In genomic region chr11:130155106-130155505, GRCh38 we compare ENCODE assay signal across 18 cellular contexts. TPM values are rescaled to one million over a fixed set of nuclear protein-coding genes. Genes with fewer than 3 reads are reported as not detected.
A peak's percentile ranks its signal among the peaks of the same experiment; 100 is the strongest.
DNase-seq lines count a peak whose midpoint lies in the region; ATAC-seq and TF ChIP-seq lines count a peak whose summit lies in the region.
"Had no signal": no experiment of that assay in that cellular context is flagged by ENCODE, and none has a peak within 500 bp of the region (broad histone marks: within the 10 kb centered on the region; RNA-seq: fewer than 3 reads in every experiment).

No MANE protein-coding gene starts in this region.

- peaks cover 14 to 18% (median 16%) of the 10 kb centered on the region in 3 donors for H3K27me3 Mint-ChIP-seq in CD14-positive monocyte (ENCODE audit: low read depth in 3 of 3)
- peaks cover 62% of the 10 kb centered on the region for H3K27me3 Mint-ChIP-seq in activated naive CD4-positive, alpha-beta T cell treated with anti-CD3 and anti-CD28 coated beads, Interleukin-2, amount 10 ng/mL, durations not matched to agents 7 days and 5 days
- H3K27me3 Mint-ChIP-seq: IgD-negative memory B cell had no signal

- no peak for ATAC-seq in Right ventricle myocardium superior (ENCODE audit: poor library complexity)

- no peaks in the 10 kb centered on the region for H3K9me2 ChIP-seq in OCI-LY7 (ENCODE audit: insufficient read depth, low read length)
- no peaks in the 10 kb centered on the region for H3K9me2 ChIP-seq in PC-9 (ENCODE audit: insufficient read depth)

- BruUV-seq in OCI-LY7 (replicated peaks; lab: Mats Ljungman, UMichigan), result no TSS peak
- no TSS peak for BruUV-seq in PC-9 (replicated peaks; lab: Mats Ljungman, UMichigan)

- H3K9me3 Mint-ChIP-seq in CD14-positive monocyte, result peaks cover 0 to 6% (median 0%) of the 10 kb centered on the region in 7 donors
- H3K9me3 Mint-ChIP-seq in activated naive CD4-positive, alpha-beta T cell treated with anti-CD3 and anti-CD28 coated beads, Interleukin-2, amount 10 ng/mL, durations not matched to agents 7 days and 5 days, result no peaks in the 10 kb centered on the region
- H3K9me3 Mint-ChIP-seq: CD4-positive, CD25-positive, alpha-beta regulatory T cell; CD8-positive, alpha-beta memory T cell; IgD-negative memory B cell had no signal

- H2AFZ ChIP-seq in OCI-LY7 (ENCODE audit: low read length) (peak overlapping the region; percentile 22; the same call in 1 of the 2 replicates), PC-9 (no peak overlapping the region)

- no peak overlapping the region for H3K4me3 ChIP-seq in Jurkat, Clone E6-1 (ENCODE audit: low read length)
- H3K4me3 ChIP-seq in OCI-LY7 (ENCODE audit: low read depth, low read length, poor library complexity, severe bottlenecking), result peak overlapping the region; percentile 3
- no peak overlapping the region for H3K4me3 ChIP-seq in PC-9
- H3K4me3 ChIP-seq: BLaER1 had no signal

- H3K79me2 ChIP-seq in OCI-LY7 (ENCODE audit: insufficient read depth, low read depth, low read length) (peaks cover 3% of the 10 kb centered on the region), PC-9 (ENCODE audit: low read depth) (peaks cover 3% of the 10 kb centered on the region)

- intact Hi-C loops in CD14-positive monocyte (cut with micrococcal nuclease), result no loop called here
- intact Hi-C loops in OCI-LY7 (cut with micrococcal nuclease; ENCODE audit: unreplicated experiment), result loop anchor here (1.0 to 10.0 kb wide), 3 partner anchors 26 to 1633 kb away; no protein-coding TSS in a partner anchor
- intact Hi-C loops in Right ventricle myocardium superior (cut with DNase I), result no loop called here
- intact Hi-C loops in PC-9 (cut with micrococcal nuclease; ENCODE audit: unreplicated experiment), result no loop called here

- CTCF ChIA-PET in OCI-LY7 (lab: Charles Lee; ENCODE audit: unreplicated experiment), result interaction anchor here (1.7 kb wide), 1 partner anchor 11 kb away, joined by 6 read pairs; no protein-coding TSS in a partner anchor
- CTCF ChIA-PET in PC-9 (lab: Charles Lee), result no interaction called here
- CTCF ChIA-PET in activated naive CD4-positive, alpha-beta T cell treated with anti-CD3 and anti-CD28 coated beads, Interleukin-2, amount 10 ng/mL, durations not matched to agents 7 days and 5 days (lab: Charles Lee), result no interaction called here

- H3K4me2 ChIP-seq in OCI-LY7 (ENCODE audit: low read length), result peak overlapping the region; percentile 57
- no peak overlapping the region for H3K4me2 ChIP-seq in PC-9
- H3K4me2 ChIP-seq: BLaER1 had no signal

- TF ChIP-seq CTCF in CD14-positive monocyte (IDR thresholded peaks at IDR 0.05), result no peak
- TF ChIP-seq CTCF in OCI-LY7 (conservative IDR thresholded peaks at IDR 0.05; ENCODE audit: low read length), result no peak
- no peak for TF ChIP-seq CTCF in PC-9 (conservative IDR thresholded peaks at IDR 0.05)

- H3K9me3 ChIP-seq in OCI-LY7 (ENCODE audit: low read length) (no peaks in the 10 kb centered on the region), PC-9 (ENCODE audit: insufficient read depth, low read depth) (no peaks in the 10 kb centered on the region)

- DNase-seq in CD14-positive monocyte (ENCODE audit: low spot score) (no peak), OCI-LY7 (ENCODE audit: low spot score) (peak; percentile 88), islet precursor cell (peak; percentile 30), NCI-H187 treated with DMSO at 0.1 percent for 48 hours (lab: John Stamatoyannopoulos, UW) (no peak), Right ventricle myocardium superior (no peak), PC-9 (no peak)
- DNase-seq in Jurkat, Clone E6-1 (ENCODE audit: low read depth, low spot score), result peak; percentile 61
- no peak for DNase-seq in activated naive CD4-positive, alpha-beta T cell treated with anti-CD3 and anti-CD28 coated beads, Interleukin-2, amount 10 ng/mL, durations not matched to agents 7 days and 5 days
- DNase-seq: 8988T; CD4-positive, CD25-positive, alpha-beta regulatory T cell; CD8-positive, alpha-beta memory T cell; COR-L47; GF-D8; HCEC 1CT; KG1 had no signal

- H3F3A ChIP-seq in PC-9 (ENCODE audit: insufficient read depth, low read depth), result peaks cover 13% of the 10 kb centered on the region; the same call in 1 of the 2 replicates

- peaks cover 58% of the 10 kb centered on the region for H3K4me1 Mint-ChIP-seq in CD14-positive monocyte
- peaks cover 6% of the 10 kb centered on the region for H3K4me1 Mint-ChIP-seq in activated naive CD4-positive, alpha-beta T cell treated with anti-CD3 and anti-CD28 coated beads, Interleukin-2, amount 10 ng/mL, durations not matched to agents 7 days and 5 days

- H3K27me3 ChIP-seq in PC-9 (ENCODE audit: insufficient read depth, low read depth), result no peaks in the 10 kb centered on the region

- no peaks in the 10 kb centered on the region for H4K20me1 ChIP-seq in OCI-LY7 (ENCODE audit: insufficient read depth, low read length)
- no peaks in the 10 kb centered on the region for H4K20me1 ChIP-seq in PC-9 (ENCODE audit: insufficient read depth)

- peak overlapping the region; percentile 81 to 94 (median 86) for H3K27ac Mint-ChIP-seq in CD14-positive monocyte
- no peak overlapping the region for H3K27ac Mint-ChIP-seq in activated naive CD4-positive, alpha-beta T cell treated with anti-CD3 and anti-CD28 coated beads, Interleukin-2, amount 10 ng/mL, durations not matched to agents 7 days and 5 days
- H3K27ac Mint-ChIP-seq: CD4-positive, CD25-positive, alpha-beta regulatory T cell had no signal

- H3K4me3 Mint-ChIP-seq in CD14-positive monocyte, result peak overlapping the region; percentile 25 to 71
- H3K4me3 Mint-ChIP-seq in activated naive CD4-positive, alpha-beta T cell treated with anti-CD3 and anti-CD28 coated beads, Interleukin-2, amount 10 ng/mL, durations not matched to agents 7 days and 5 days, result no peak overlapping the region
- H3K4me3 Mint-ChIP-seq: CD4-positive, CD25-positive, alpha-beta regulatory T cell; CD8-positive, alpha-beta memory T cell had no signal

- H3K4me1 ChIP-seq in OCI-LY7 (ENCODE audit: insufficient read depth, low read length, poor library complexity, severe bottlenecking), result peaks cover 88% of the 10 kb centered on the region
- peaks cover 22% of the 10 kb centered on the region for H3K4me1 ChIP-seq in PC-9 (replicated peaks; ENCODE audit: insufficient read depth)
- H3K4me1 ChIP-seq: BLaER1 had no signal

- H3K36me3 Mint-ChIP-seq in CD14-positive monocyte, result peaks cover 18% of the 10 kb centered on the region in 2 donors
- no peaks in the 10 kb centered on the region for H3K36me3 Mint-ChIP-seq in activated naive CD4-positive, alpha-beta T cell treated with anti-CD3 and anti-CD28 coated beads, Interleukin-2, amount 10 ng/mL, durations not matched to agents 7 days and 5 days
- H3K36me3 Mint-ChIP-seq: CD4-positive, CD25-positive, alpha-beta regulatory T cell; CD8-positive, alpha-beta memory T cell had no signal

- peaks cover 4% of the 10 kb centered on the region; the same call in 1 of the 2 replicates for H3K36me3 ChIP-seq in OCI-LY7 (ENCODE audit: insufficient read depth, low read length)
- no peaks in the 10 kb centered on the region for H3K36me3 ChIP-seq in PC-9 (ENCODE audit: low read depth)
- H3K36me3 ChIP-seq: BLaER1 had no signal

- POLR2A ChIA-PET in OCI-LY7 (lab: Charles Lee) (interaction anchor here (0.6 to 7.8 kb wide), 15 partner anchors 9 to 209 kb away, joined by 3 to 74 read pairs (median 5); no protein-coding TSS in a partner anchor), PC-9 (lab: Charles Lee; ENCODE audit: unreplicated experiment) (no interaction called here)

- H3K27ac ChIP-seq in OCI-LY7 (ENCODE audit: low read depth, low read length, poor library complexity, severe bottlenecking) (peak overlapping the region; percentile 86), PC-9 (no peak overlapping the region)
- H3K27ac ChIP-seq: BLaER1 had no signal

RNA-seq across cellular contexts. Expression of gene ST14, which starts 4.5 kb away (rescaled TPM):
- 10 to 100 TPM; 13.3 to 23.6 TPM for polyA plus RNA-seq in CD14-positive monocyte
- not detected for polyA plus RNA-seq in Jurkat, Clone E6-1 (2012; ENCODE audit: insufficient read depth, insufficient read length)
- total RNA-seq in OCI-LY7 (2014; rRNA removed; shearing (Covaris generic)), result 110 and 135 TPM in 2 replicates
- total RNA-seq in OCI-LY7 (2022) (98.0 and 109 TPM in 2 replicates), Right ventricle myocardium superior (1.8 TPM), PC-9 (2021) (139 and 141 TPM in 2 replicates)
- total RNA-seq: CD4-positive, CD25-positive, alpha-beta regulatory T cell had no signal
- polyA plus RNA-seq: AG04450; CD8-positive, alpha-beta memory T cell had no signal

Comparison
In these comparisons a context has a peak if more than half of its experiments do, and no peak if none do; other contexts are left out.
1. DNase-seq: peak in Jurkat, Clone E6-1 (single experiment), OCI-LY7 (single experiment) and islet precursor cell (single experiment); none in CD14-positive monocyte (single experiment), NCI-H187 treated with DMSO at 0.1 percent for 48 hours (single experiment), Right ventricle myocardium superior (single experiment), PC-9 (0 of 2) and activated naive CD4-positive, alpha-beta T cell treated with anti-CD3 and anti-CD28 coated beads, Interleukin-2, amount 10 ng/mL, durations not matched to agents 7 days and 5 days (single experiment).
2. RNA of gene ST14, which starts 4.5 kb away (total RNA-seq): 139 to 141 TPM in PC-9 and 98.0 to 135 TPM in OCI-LY7; 1.8 TPM in Right ventricle myocardium superior (single experiment); every median in the first group is over 10 times any median in the second.